In the genomic region with DNA sequence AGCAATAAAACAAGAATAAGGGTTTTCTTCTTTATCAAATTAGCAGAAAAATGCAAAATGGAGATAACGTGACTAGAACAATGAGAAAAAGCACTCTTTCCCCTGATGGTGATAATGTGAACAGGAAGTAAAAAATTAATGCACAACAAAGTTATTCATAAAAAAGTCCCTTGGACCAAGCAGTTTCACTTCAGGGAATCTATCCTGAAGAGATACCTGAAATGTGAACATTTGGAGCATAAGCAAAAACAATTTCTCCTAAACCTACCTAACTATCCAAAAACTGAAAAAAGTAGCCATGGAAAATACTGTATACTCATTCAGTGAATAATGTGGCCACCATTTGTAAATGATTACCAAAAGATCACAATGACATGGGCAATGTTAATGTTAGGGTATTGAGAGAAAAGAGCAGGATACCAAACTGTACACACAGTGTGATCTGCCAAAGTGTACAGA, we compare ENCODE assay signal across 11 cellular contexts. TPM values are rescaled to one million over a fixed set of nuclear protein-coding genes. Genes with fewer than 3 reads are reported as not detected.
DNase-seq lines count a peak whose midpoint lies in the region; ATAC-seq, FAIRE-seq and TF ChIP-seq lines count a peak whose summit lies in the region.
"Had no signal": no experiment of that assay in that cellular context is flagged by ENCODE, and none has a peak within 500 bp of the region (broad histone marks: within the 10 kb centered on the region; RNA-seq: fewer than 3 reads in every experiment).

No MANE protein-coding gene starts in this region.

- DNase-seq in A549 (ENCODE audit: low read depth in 1 of 2, low spot score in 1 of 2) (no peak), GM19239 (ENCODE audit: insufficient read length, low spot score) (no peak), DMS53 treated with DMSO at 0.1 percent for 48 hours (lab: John Stamatoyannopoulos, UW; ENCODE audit: unreplicated experiment) (no peak), D721Med (ENCODE audit: insufficient read length, low spot score) (no peak), CD14-positive monocyte (ENCODE audit: low spot score) (no peak)
- DNase-seq: activated effector memory CD4-positive, alpha-beta T cell treated with anti-CD3 and anti-CD28 coated beads, Interleukin-2, amount 50 U/mL, for 16 hours; MG63; stimulated activated CD4-positive, alpha-beta T cell treated with anti-CD3 and anti-CD28 coated beads, Interleukin-4, amount 100 ng/mL, for 1 hour had no signal

- H3K9me3 ChIP-seq in A549, result no peaks in the 10 kb centered on the region
- H3K9me3 ChIP-seq: MG63 had no signal

- H3K27ac Mint-ChIP-seq in brain (peak overlapping the region in 3 of 5 experiments; percentile 5 to 82 (median 51)), CD14-positive monocyte (peak overlapping the region in 3 of 7 donors; percentile 2 to 60 (median 9))

- H3K36me3 Mint-ChIP-seq in brain (peaks cover 73% of the 10 kb centered on the region), CD14-positive monocyte (peaks cover 56 to 80% of the 10 kb centered on the region in 2 donors)

- 84% methylated on average over 1 of the region's 1 CpG for WGBS in A549 (ENCODE audit: missing lambda C conversion rate)

- no peak overlapping the region for H3K4me3 Mint-ChIP-seq in brain
- no peak overlapping the region for H3K4me3 Mint-ChIP-seq in CD14-positive monocyte

- H3K4me1 Mint-ChIP-seq in brain (peaks cover 51% of the 10 kb centered on the region), CD14-positive monocyte (peaks cover 2% of the 10 kb centered on the region)

- no peak overlapping the region for H3K27ac ChIP-seq in A549

- no peaks in the 10 kb centered on the region for H3K27me3 Mint-ChIP-seq in brain
- H3K27me3 Mint-ChIP-seq in CD14-positive monocyte (ENCODE audit: low read depth in 3 of 3), result no peaks in the 10 kb centered on the region

- POLR2A ChIA-PET in A549 (lab: Yijun Ruan, JAX), result no interaction called here

- FAIRE-seq in A549 (lab: Jason Lieb, UNC) (no peak), GM19239 (lab: Jason Lieb, UNC) (peak; percentile 85), D721Med (lab: Jason Lieb, UNC) (no peak)

- CTCF ChIA-PET in A549 (lab: Yijun Ruan, JAX), result no interaction called here

- H3K4me3 ChIP-seq in A549, result no peak overlapping the region
- H3K4me3 ChIP-seq: MG63 had no signal

- intact Hi-C loops in CD14-positive monocyte (cut with micrococcal nuclease), result no loop called here

- TF ChIP-seq EP300 in A549 (IDR thresholded peaks at IDR 0.05), result no peak

- no peaks in the 10 kb centered on the region for H3K9me3 Mint-ChIP-seq in brain
- H3K9me3 Mint-ChIP-seq in CD14-positive monocyte, result no peaks in the 10 kb centered on the region

- H3K4me1 ChIP-seq in A549, result peaks cover 19% of the 10 kb centered on the region

- ATAC-seq in A549 (peak in 1 of 2 experiments; percentile 48; a peak in 1 of 6 replicates), HG02981 (IDR thresholded peaks at IDR 0.05; ENCODE audit: unreplicated experiment) (peak; percentile 96), SK-N-SH treated with all-trans-retinoic acid at 6 μM for 48 hours (no peak)

- H3K4me2 ChIP-seq in A549, result peak overlapping the region; percentile 31; the same call in 2 of the 3 replicates

- no peak for TF ChIP-seq CTCF in A549 (IDR thresholded peaks at IDR 0.05)
- TF ChIP-seq CTCF in brain (conservative IDR thresholded peaks at IDR 0.05), result no peak
- TF ChIP-seq CTCF in D721Med (IDR thresholded peaks at IDR 0.05; ENCODE audit: insufficient read depth, missing control alignments), result no peak
- no peak for TF ChIP-seq CTCF in CD14-positive monocyte (IDR thresholded peaks at IDR 0.05)

- TF ChIP-seq RAD21 in A549 (conservative IDR thresholded peaks at IDR 0.05 in 1 of 2, IDR thresholded peaks at IDR 0.05 in 1 of 2), result no peak

- TF ChIP-seq POLR2A in A549 (IDR thresholded peaks at IDR 0.05; ENCODE audit: low read length), result no peak

TF ChIP-seq in A549, 52 proteins besides CTCF, POLR2A, EP300 and RAD21:
- TF ChIP-seq NFE2L2 (conservative IDR thresholded peaks at IDR 0.05; ENCODE audit: low read length), result no peak
- TF ChIP-seq E2F6 (IDR thresholded peaks at IDR 0.05; ENCODE audit: borderline replicate concordance, low read depth), result no peak
- TF ChIP-seq JUNB (IDR thresholded peaks at IDR 0.05), result no peak
- no peak for TF ChIP-seq RFX5 (IDR thresholded peaks at IDR 0.05)
- TF ChIP-seq SREBF2 (IDR thresholded peaks at IDR 0.05), result no peak
TF ChIP-seq in A549: peak in this region for 0.

TF ChIP-seq in SK-N-SH treated with all-trans-retinoic acid at 6 μM for 48 hours, 23 proteins besides CTCF, POLR2A, EP300 and RAD21:
- TF ChIP-seq TCF4 (CRISPR knock-in tag; IDR thresholded peaks at IDR 0.05; ENCODE audit: borderline replicate concordance), result no peak
- no peak for TF ChIP-seq SNAI2 (CRISPR knock-in tag; IDR thresholded peaks at IDR 0.05)
- TF ChIP-seq ZNF565 (CRISPR knock-in tag; conservative IDR thresholded peaks at IDR 0.05; ENCODE audit: low read depth), result no peak
- TF ChIP-seq, protein P1, sequence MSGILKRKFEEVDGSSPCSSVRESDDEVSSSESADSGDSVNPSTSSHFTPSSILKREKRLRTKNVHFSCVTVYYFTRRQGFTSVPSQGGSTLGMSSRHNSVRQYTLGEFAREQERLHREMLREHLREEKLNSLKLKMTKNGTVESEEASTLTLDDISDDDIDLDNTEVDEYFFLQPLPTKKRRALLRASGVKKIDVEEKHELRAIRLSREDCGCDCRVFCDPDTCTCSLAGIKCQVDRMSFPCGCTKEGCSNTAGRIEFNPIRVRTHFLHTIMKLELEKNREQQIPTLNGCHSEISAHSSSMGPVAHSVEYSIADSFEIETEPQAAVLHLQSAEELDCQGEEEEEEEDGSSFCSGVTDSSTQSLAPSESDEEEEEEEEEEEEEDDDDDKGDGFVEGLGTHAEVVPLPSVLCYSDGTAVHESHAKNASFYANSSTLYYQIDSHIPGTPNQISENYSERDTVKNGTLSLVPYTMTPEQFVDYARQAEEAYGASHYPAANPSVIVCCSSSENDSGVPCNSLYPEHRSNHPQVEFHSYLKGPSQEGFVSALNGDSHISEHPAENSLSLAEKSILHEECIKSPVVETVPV (CRISPR knock-in tag; IDR thresholded peaks at IDR 0.05), result no peak
- TF ChIP-seq TOX (CRISPR knock-in tag; IDR thresholded peaks at IDR 0.05; ENCODE audit: borderline replicate concordance), result no peak
- TF ChIP-seq, protein P2, sequence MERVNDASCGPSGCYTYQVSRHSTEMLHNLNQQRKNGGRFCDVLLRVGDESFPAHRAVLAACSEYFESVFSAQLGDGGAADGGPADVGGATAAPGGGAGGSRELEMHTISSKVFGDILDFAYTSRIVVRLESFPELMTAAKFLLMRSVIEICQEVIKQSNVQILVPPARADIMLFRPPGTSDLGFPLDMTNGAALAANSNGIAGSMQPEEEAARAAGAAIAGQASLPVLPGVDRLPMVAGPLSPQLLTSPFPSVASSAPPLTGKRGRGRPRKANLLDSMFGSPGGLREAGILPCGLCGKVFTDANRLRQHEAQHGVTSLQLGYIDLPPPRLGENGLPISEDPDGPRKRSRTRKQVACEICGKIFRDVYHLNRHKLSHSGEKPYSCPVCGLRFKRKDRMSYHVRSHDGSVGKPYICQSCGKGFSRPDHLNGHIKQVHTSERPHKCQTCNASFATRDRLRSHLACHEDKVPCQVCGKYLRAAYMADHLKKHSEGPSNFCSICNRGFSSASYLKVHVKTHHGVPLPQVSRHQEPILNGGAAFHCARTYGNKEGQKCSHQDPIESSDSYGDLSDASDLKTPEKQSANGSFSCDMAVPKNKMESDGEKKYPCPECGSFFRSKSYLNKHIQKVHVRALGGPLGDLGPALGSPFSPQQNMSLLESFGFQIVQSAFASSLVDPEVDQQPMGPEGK (CRISPR knock-in tag; IDR thresholded peaks at IDR 0.05; ENCODE audit: borderline replicate concordance), result no peak

RNA-seq across cellular contexts. Expression of gene TRIP12, which starts 48.7 kb away (rescaled TPM):
- 132 and 151 TPM in 2 replicates for polyA plus RNA-seq in A549 (2011; rRNA removed)
- 18.2 and 20.7 TPM in 2 replicates for polyA plus RNA-seq in A549 (2012; cell fraction: cytosol; rRNA removed)
- polyA plus RNA-seq in A549 (2012; cell fraction: nucleus; rRNA removed), result 22.8 and 34.9 TPM in 2 replicates
- polyA plus RNA-seq in A549 (2017; fragmentation: RNase III; extraction: RNeasy Plus Mini Kit Qiagen cat#74134 plus additional on column Dnase treatment), result 103 to 122 TPM (median 117 TPM) in 3 replicates
- polyA minus RNA-seq in A549 (2011; rRNA and poly(A)+ RNA removed), result 366 and 396 TPM in 2 replicates
- polyA plus RNA-seq in brain (ENCODE audit: insufficient read depth, low read depth, low replicate concordance), result 45.8 TPM
- polyA plus RNA-seq in CD14-positive monocyte, result 10 to 100 TPM; 22.2 to 44.0 TPM

RNA-seq across cellular contexts. Expression of gene FBXO36, which starts 49.2 kb away (rescaled TPM):
- 5.5 and 5.7 TPM in 2 replicates for polyA plus RNA-seq in A549 (2011; rRNA removed)
- polyA plus RNA-seq in A549 (2012; cell fraction: cytosol; rRNA removed), result 1.1 and 1.5 TPM in 2 replicates
- polyA plus RNA-seq in A549 (2012; cell fraction: nucleus; rRNA removed), result 0.77 and 1.3 TPM in 2 replicates
- polyA plus RNA-seq in A549 (2017; fragmentation: RNase III; extraction: RNeasy Plus Mini Kit Qiagen cat#74134 plus additional on column Dnase treatment), result 2.0 to 2.1 TPM (median 2.0 TPM) in 3 replicates
- polyA minus RNA-seq in A549 (2011; rRNA and poly(A)+ RNA removed), result 2.9 and 4.6 TPM in 2 replicates
- polyA plus RNA-seq in brain (ENCODE audit: insufficient read depth, low read depth, low replicate concordance), result 2.5 TPM
- under 1 TPM; 0.52 to 0.90 TPM for polyA plus RNA-seq in CD14-positive monocyte
